Comparison of ENCODE assay signal across 9 cellular contexts in genomic region chr7:104228442-104228841, GRCh38.
"Had no signal": no experiment of that assay in that cellular context is flagged by ENCODE, and none has a peak within 500 bp of the region (broad histone marks: within the 10 kb centered on the region; RNA-seq: fewer than 3 reads in every experiment).

No MANE protein-coding gene starts in this region.

- H3K9me3 Mint-ChIP-seq: GM23338, H9, HFFc6 had no signal

- DNase-seq: GM23248, GOT3, H7, H9, HCEC 1CT, HFFc6 had no signal

- H3K36me3 ChIP-seq: HAP-1 had no signal

- H3K4me3 ChIP-seq: GM23248, GM23338, HAP-1 had no signal

- H3K27ac ChIP-seq: GM23248 had no signal

- H3K9me3 ChIP-seq: HAP-1 had no signal

- ATAC-seq: GM23338, HCT116 had no signal

- H3K4me2 ChIP-seq: GM23338 had no signal

- H3K9ac ChIP-seq: GM23248 had no signal

- H3K4me1 ChIP-seq: HAP-1 had no signal

- H2AFZ ChIP-seq: GM23248, GM23338 had no signal

- H3K27ac Mint-ChIP-seq: GM23338, H9, HFFc6 had no signal

- H3K4me1 Mint-ChIP-seq: GM23338 had no signal

- H3K4me3 Mint-ChIP-seq: GM23338, H9, HFFc6 had no signal
